In genomic region chr12:69401940-69402339, GRCh38 we compare ENCODE assay signal across 15 cellular contexts. TPM values are rescaled to one million over a fixed set of nuclear protein-coding genes. Genes with fewer than 3 reads are reported as not detected.
"Had no signal": no experiment of that assay in that cellular context is flagged by ENCODE, and none has a peak within 500 bp of the region (broad histone marks: within the 10 kb centered on the region; RNA-seq: fewer than 3 reads in every experiment).

No MANE protein-coding gene starts in this region.

- H3K9me3 Mint-ChIP-seq: activated naive CD4-positive, alpha-beta T cell treated with anti-CD3 and anti-CD28 coated beads, Interleukin-2, amount 50 U/mL, for 24 hours; stimulated activated memory B cell treated with anti-CD40 and anti-IgM and Interleukin-4, amounts not matched to agents 10 μg/mL and 1 μg/mL and 100 μg/mL, for 72 hours had no signal

- H3K79me2 ChIP-seq: parathyroid adenoma had no signal

- DNase-seq: activated CD4-positive, alpha-beta T cell treated with anti-CD3 and anti-CD28 coated beads, Interleukin-2, amount 50 U/mL, for 1 hour; activated CD4-positive, CD25-positive, alpha-beta regulatory T cell; endodermal cell; foreskin melanocyte; islet precursor cell; retina; small intestine; T-helper 17 cell; trophoblast cell had no signal

- H3K4me3 Mint-ChIP-seq: activated naive CD4-positive, alpha-beta T cell treated with anti-CD3 and anti-CD28 coated beads, Interleukin-2, amount 50 U/mL, for 24 hours; endodermal cell; neural crest cell; stimulated activated memory B cell treated with anti-CD40 and anti-IgM and Interleukin-4, amounts not matched to agents 10 μg/mL and 1 μg/mL and 100 μg/mL, for 72 hours; T-helper 17 cell had no signal

- H3K27me3 Mint-ChIP-seq: activated naive CD4-positive, alpha-beta T cell treated with anti-CD3 and anti-CD28 coated beads, Interleukin-2, amount 50 U/mL, for 24 hours; stimulated activated memory B cell treated with anti-CD40 and anti-IgM and Interleukin-4, amounts not matched to agents 10 μg/mL and 1 μg/mL and 100 μg/mL, for 72 hours; T-helper 17 cell had no signal

- H3K9ac ChIP-seq: parathyroid adenoma had no signal

- H2AFZ ChIP-seq: parathyroid adenoma had no signal

- H3K4me1 ChIP-seq: parathyroid adenoma had no signal

- H3K27ac Mint-ChIP-seq: activated naive CD4-positive, alpha-beta T cell treated with anti-CD3 and anti-CD28 coated beads, Interleukin-2, amount 50 U/mL, for 24 hours; endodermal cell; stimulated activated memory B cell treated with anti-CD40 and anti-IgM and Interleukin-4, amounts not matched to agents 10 μg/mL and 1 μg/mL and 100 μg/mL, for 72 hours; T-helper 17 cell had no signal

- H3K27ac ChIP-seq: parathyroid adenoma had no signal

- H3K4me1 Mint-ChIP-seq: activated naive CD4-positive, alpha-beta T cell treated with anti-CD3 and anti-CD28 coated beads, Interleukin-2, amount 50 U/mL, for 24 hours; endodermal cell; stimulated activated memory B cell treated with anti-CD40 and anti-IgM and Interleukin-4, amounts not matched to agents 10 μg/mL and 1 μg/mL and 100 μg/mL, for 72 hours; T-helper 17 cell had no signal

- ATAC-seq: stimulated activated memory B cell treated with anti-CD40 and anti-IgM and Interleukin-4, amounts not matched to agents 10 μg/mL and 1 μg/mL and 100 μg/mL, for 72 hours; T-helper 17 cell had no signal

RNA-seq across cellular contexts. Expression of gene LYZ, which starts 53.8 kb away (rescaled TPM):
- total RNA-seq: activated CD8-positive, alpha-beta memory T cell treated with anti-CD3 and anti-CD28 coated beads for 36 hours; dermis microvascular lymphatic vessel endothelial cell; endodermal cell had no signal
